8 cellular contexts compared by ENCODE assay signal in the genomic region with DNA sequence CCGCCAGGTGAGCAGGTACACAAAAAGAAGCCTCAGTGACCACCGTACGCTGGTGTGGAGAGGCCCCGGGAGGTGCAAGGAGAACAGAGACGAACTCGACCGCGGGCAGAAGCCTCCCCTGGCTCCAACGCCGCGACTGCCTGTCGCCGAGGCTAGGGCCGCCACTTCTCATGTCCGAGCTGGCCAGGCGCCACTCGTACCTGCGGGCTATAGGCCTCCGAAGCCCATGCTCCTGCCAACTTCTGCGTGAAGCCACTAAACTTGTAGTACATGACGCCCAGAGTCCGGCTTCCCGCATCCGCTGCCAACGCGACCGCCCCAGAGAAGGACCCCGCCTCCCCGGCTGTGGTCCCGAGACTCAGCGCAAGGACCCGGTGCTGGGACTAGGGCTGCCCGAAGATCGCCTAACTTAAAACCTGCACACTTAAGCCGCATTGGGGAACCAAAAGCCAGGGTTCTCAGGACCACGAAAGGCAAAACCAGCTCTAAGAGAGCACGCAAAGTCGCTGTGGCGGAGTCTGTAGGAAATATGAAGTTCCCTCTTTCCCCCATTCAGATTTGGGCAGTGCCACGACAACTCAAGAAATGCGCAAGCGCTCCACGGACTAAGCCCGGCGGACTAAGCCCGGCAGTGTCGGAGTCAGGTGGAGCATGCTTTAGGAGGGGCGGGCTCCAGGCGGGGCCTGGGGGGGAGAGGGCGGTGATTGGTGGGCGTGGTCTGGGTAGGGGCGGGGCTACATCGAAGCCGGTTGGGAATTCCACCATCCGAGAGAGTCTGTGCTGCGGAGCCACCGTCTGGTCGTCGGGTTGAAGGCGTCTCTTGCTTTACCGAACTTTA. TPM values are rescaled to one million over a fixed set of nuclear protein-coding genes. Genes with fewer than 3 reads are reported as not detected.
DNase-seq lines count a peak whose midpoint lies in the region; ATAC-seq lines count a peak whose summit lies in the region.

A gene with protein sequence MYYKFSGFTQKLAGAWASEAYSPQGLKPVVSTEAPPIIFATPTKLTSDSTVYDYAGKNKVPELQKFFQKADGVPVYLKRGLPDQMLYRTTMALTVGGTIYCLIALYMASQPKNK (minus strand): TSS at position 328 of the 838 bp plus-strand sequence. CDS start 56 bp downstream, at position 272.

- H3K4me3 Mint-ChIP-seq in activated CD4-positive, alpha-beta T cell treated with anti-CD3 and anti-CD28 coated beads, Interleukin-2, amount 10 ng/mL, durations not matched to agents 7 days and 5 days: peak within 1 kb of the TSS; percentile 80

- POLR2A ChIA-PET in activated CD4-positive, alpha-beta T cell treated with anti-CD3 and anti-CD28 coated beads, Interleukin-2, amount 10 ng/mL, durations not matched to agents 7 days and 5 days (lab: Charles Lee): interaction anchor here (0.6 kb wide), 1 partner anchor 237 kb away, joined by 4 read pairs; no protein-coding TSS in a partner anchor

- H3K27ac Mint-ChIP-seq in activated CD4-positive, alpha-beta T cell treated with anti-CD3 and anti-CD28 coated beads, Interleukin-2, amount 10 ng/mL, durations not matched to agents 7 days and 5 days: peak within 1 kb of the TSS; percentile 98

- DNase-seq in C1 segment of cervical spinal cord (lab: John Stamatoyannopoulos, UW) (peak; percentile 87 to 99 (median 98)), NCI-H69 (lab: John Stamatoyannopoulos, UW) (peak; percentile 95), cortex of kidney (lab: John Stamatoyannopoulos, UW) (peak; percentile 84), left kidney (ENCODE audit: low read depth, low spot score) (peak; percentile 99)
- DNase-seq in activated CD4-positive, alpha-beta T cell treated with anti-CD3 and anti-CD28 coated beads, Interleukin-2, amount 10 ng/mL, durations not matched to agents 7 days and 5 days: peak; percentile 96
- DNase-seq in stimulated activated CD4-positive, alpha-beta T cell treated with anti-CD3 and anti-CD28 coated beads, Interleukin-2, amount 100 ng/mL, for 24 hours: peak; percentile 96

- ATAC-seq in GM19328 (IDR thresholded peaks at IDR 0.05; ENCODE audit: unreplicated experiment) (peak; percentile 95), HG03520 (IDR thresholded peaks at IDR 0.05; ENCODE audit: unreplicated experiment) (peak; percentile 91)

- H3K4me1 Mint-ChIP-seq in activated CD4-positive, alpha-beta T cell treated with anti-CD3 and anti-CD28 coated beads, Interleukin-2, amount 10 ng/mL, durations not matched to agents 7 days and 5 days: peaks cover 44% of the 10 kb centered on the region

- H3K27me3 Mint-ChIP-seq in activated CD4-positive, alpha-beta T cell treated with anti-CD3 and anti-CD28 coated beads, Interleukin-2, amount 10 ng/mL, durations not matched to agents 7 days and 5 days: no peaks in the 10 kb centered on the region

- CTCF ChIA-PET in activated CD4-positive, alpha-beta T cell treated with anti-CD3 and anti-CD28 coated beads, Interleukin-2, amount 10 ng/mL, durations not matched to agents 7 days and 5 days (lab: Charles Lee): interaction anchor here (1.3 to 1.6 kb wide), 2 partner anchors 11 to 228 kb away, joined by 3 to 4 read pairs; no protein-coding TSS in a partner anchor

- peaks cover 6% of the 10 kb centered on the region for H3K36me3 Mint-ChIP-seq in activated CD4-positive, alpha-beta T cell treated with anti-CD3 and anti-CD28 coated beads, Interleukin-2, amount 10 ng/mL, durations not matched to agents 7 days and 5 days (ENCODE audit: low read depth)

- H3K9me3 Mint-ChIP-seq in activated CD4-positive, alpha-beta T cell treated with anti-CD3 and anti-CD28 coated beads, Interleukin-2, amount 10 ng/mL, durations not matched to agents 7 days and 5 days: no peaks in the 10 kb centered on the region

RNA-seq across cellular contexts. Expression of the gene that starts here (rescaled TPM):
- 10 to 100 TPM; 86.4 to 92.1 TPM for total RNA-seq in activated CD4-positive, alpha-beta T cell treated with anti-CD3 and anti-CD28 coated beads, Interleukin-2, amount 10 ng/mL, durations not matched to agents 7 days and 5 days

Comparison
In these comparisons a context has a peak if more than half of its experiments do, and no peak if none do; other contexts are left out.
1. Peak in every context shown above with its lines: DNase-seq and ATAC-seq.